34 cellular contexts compared by ENCODE assay signal in genomic region chr11:46736615-46737014, GRCh38. TPM values are rescaled to one million over a fixed set of nuclear protein-coding genes. Genes with fewer than 3 reads are reported as not detected.
DNase-seq lines count a peak whose midpoint lies in the region; ATAC-seq and TF ChIP-seq lines count a peak whose summit lies in the region.
"Had no signal": no experiment of that assay in that cellular context is flagged by ENCODE, and none has a peak within 500 bp of the region (broad histone marks: within the 10 kb centered on the region; RNA-seq: fewer than 3 reads in every experiment).

No MANE protein-coding gene starts in this region.

- no peak overlapping the region for H2AFZ ChIP-seq in SK-N-SH (ENCODE audit: low read depth)
- H2AFZ ChIP-seq: PC-9 had no signal

- DNase-seq in SK-N-SH (no peak), dermis blood vessel endothelial cell (peak; percentile 9), right lobe of liver (no peak), right atrium auricular region (ENCODE audit: low spot score) (no peak), hippocampal formation (lab: John Stamatoyannopoulos, UW) (no peak)
- DNase-seq: activated CD4-positive, alpha-beta T cell treated with anti-CD3 and anti-CD28 coated beads for 4 hours; activated gamma-delta T cell treated with Interleukin-2 at 50 U/mL for 16 hours; activated T-cell treated with anti-CD3 and anti-CD28 coated beads, Interleukin-2, amount 50 U/mL, for 24 hours; BE2C; body of pancreas; CD8-positive, alpha-beta memory T cell; HCEC 1CT; KG1; lower lobe of right lung; NCI-H510A treated with DMSO at 0.1 percent for 48 hours; pancreas; PC-9; right cardiac atrium; SHP77; stimulated activated CD4-positive, alpha-beta T cell treated with anti-CD3 and anti-CD28 coated beads, Interleukin-4, amount 100 ng/mL, for 4 hours; stimulated activated naive CD4-positive, alpha-beta T cell; SW 1271; T-helper 9 cell had no signal

- H3K9ac ChIP-seq in SK-N-SH, result no peak overlapping the region

- 50% methylated on average over 5 of the region's 5 CpGs for WGBS in SK-N-SH (ENCODE audit: low lambda C conversion rate)
- WGBS in right lobe of liver (ENCODE audit: insufficient coverage, low coverage, low lambda C conversion rate, missing lambda C conversion rate), result 65% methylated on average over 5 of the region's 5 CpGs

- TF ChIP-seq POLR2A in right lobe of liver (IDR thresholded peaks at IDR 0.05), result no peak

- H3F3A ChIP-seq in SK-N-SH (replicated peaks; ENCODE audit: insufficient read depth), result peaks cover 9% of the 10 kb centered on the region

- peaks cover 4 to 10% of the 10 kb centered on the region in 2 experiments for H3K36me3 ChIP-seq in SK-N-SH (replicated peaks in 1 of 2; ENCODE audit: control insufficient read depth in 1 of 2, insufficient read depth in 2 of 2, low read length in 1 of 2)
- H3K36me3 ChIP-seq in right lobe of liver, result peaks cover 2 to 94% (median 47%) of the 10 kb centered on the region in 4 donors
- H3K36me3 ChIP-seq in right atrium auricular region, result no peaks in the 10 kb centered on the region
- H3K36me3 ChIP-seq: BE2C, pancreas had no signal

- no peaks in the 10 kb centered on the region for H3K9me2 ChIP-seq in SK-N-SH

- CTCF ChIA-PET in SK-N-SH (lab: Yijun Ruan, JAX), result interaction anchor here (0.6 to 1.2 kb wide), 2 partner anchors 12 to 198 kb away, joined by 3 read pairs; no protein-coding TSS in a partner anchor

- POLR2A ChIA-PET in SK-N-SH (lab: Yijun Ruan, JAX), result no interaction called here

- intact Hi-C loops in right lobe of liver (cut with DNase I), result no loop called here

- H3K27ac ChIP-seq in SK-N-SH (ENCODE audit: low read depth in 2 of 2, low read length in 1 of 2), result no peak overlapping the region
- peak overlapping the region; percentile 20 to 78 (median 36) for H3K27ac ChIP-seq in right lobe of liver
- H3K27ac ChIP-seq in right atrium auricular region, result no peak overlapping the region
- H3K27ac ChIP-seq: A549, body of pancreas, lower lobe of right lung, pancreas, PC-9, VCaP had no signal

- H3K27me3 ChIP-seq in SK-N-SH (ENCODE audit: insufficient read depth) (no peaks in the 10 kb centered on the region), right lobe of liver (no peaks in the 10 kb centered on the region), right atrium auricular region (no peaks in the 10 kb centered on the region)
- H3K27me3 ChIP-seq: BE2C, body of pancreas, pancreas had no signal

- no peaks in the 10 kb centered on the region for H3K79me2 ChIP-seq in SK-N-SH (ENCODE audit: insufficient read depth)

- peak; percentile 34; the same call in 1 of the 3 replicates for ATAC-seq in SK-N-SH treated with all-trans-retinoic acid at 6 μM for 48 hours
- ATAC-seq in right lobe of liver, result peak; percentile 45 to 73 (median 54)
- no peak for ATAC-seq in HG02870 (IDR thresholded peaks at IDR 0.05; ENCODE audit: unreplicated experiment)
- no peak for ATAC-seq in HG03565 (IDR thresholded peaks at IDR 0.05; ENCODE audit: unreplicated experiment)
- ATAC-seq: body of pancreas; lower lobe of right lung; natural killer cell treated with Interleukin-12 subunit alpha and Interleukin-12 subunit beta and Interleukin-15 and Interleukin-18, amount 100 ng/mL, for 72 hours; right cardiac atrium had no signal

- no peak for TF ChIP-seq EP300 in SK-N-SH (IDR thresholded peaks at IDR 0.05; ENCODE audit: borderline replicate concordance in 1 of 2, low read depth in 1 of 2, low read length in 1 of 2)

- H3K4me1 ChIP-seq in SK-N-SH (ENCODE audit: control insufficient read depth in 1 of 2, insufficient read depth in 2 of 2, low read depth in 1 of 2, low read length in 1 of 2), result no peaks in the 10 kb centered on the region
- H3K4me1 ChIP-seq in right lobe of liver, result peaks cover 0 to 33% (median 13%) of the 10 kb centered on the region in 4 donors
- H3K4me1 ChIP-seq in right atrium auricular region, result no peaks in the 10 kb centered on the region
- H3K4me1 ChIP-seq: A549, BE2C, body of pancreas, lower lobe of right lung, pancreas had no signal

- no peaks in the 10 kb centered on the region for H4K20me1 ChIP-seq in SK-N-SH (ENCODE audit: insufficient read depth)

- no peaks in the 10 kb centered on the region for H3K9me3 ChIP-seq in SK-N-SH
- H3K9me3 ChIP-seq in right lobe of liver, result no peaks in the 10 kb centered on the region
- H3K9me3 ChIP-seq in right atrium auricular region, result no peaks in the 10 kb centered on the region
- H3K9me3 ChIP-seq: A549, BE2C, body of pancreas, lower lobe of right lung, pancreas had no signal

- H3K4me3 ChIP-seq in SK-N-SH (ENCODE audit: low read depth in 2 of 2, low read length in 1 of 2), result no peak overlapping the region
- H3K4me3 ChIP-seq in right lobe of liver, result no peak overlapping the region
- no peak overlapping the region for H3K4me3 ChIP-seq in right atrium auricular region
- H3K4me3 ChIP-seq: A549, body of pancreas, lower lobe of right lung, pancreas, PC-9 had no signal

- no peak overlapping the region for H3K4me2 ChIP-seq in SK-N-SH
- H3K4me2 ChIP-seq: A549, PC-9 had no signal

- TF ChIP-seq CTCF in SK-N-SH (IDR thresholded peaks at IDR 0.05), result no peak
- no peak for TF ChIP-seq CTCF in right lobe of liver (IDR thresholded peaks at IDR 0.05)
- TF ChIP-seq CTCF in right atrium auricular region (IDR thresholded peaks at IDR 0.05), result no peak

- TF ChIP-seq RAD21 in SK-N-SH (IDR thresholded peaks at IDR 0.05; ENCODE audit: low read length), result no peak

TF ChIP-seq in SK-N-SH treated with all-trans-retinoic acid at 6 μM for 48 hours, 23 proteins besides CTCF, POLR2A, EP300 and RAD21 (continues in another document):
- TF ChIP-seq, protein P1, sequence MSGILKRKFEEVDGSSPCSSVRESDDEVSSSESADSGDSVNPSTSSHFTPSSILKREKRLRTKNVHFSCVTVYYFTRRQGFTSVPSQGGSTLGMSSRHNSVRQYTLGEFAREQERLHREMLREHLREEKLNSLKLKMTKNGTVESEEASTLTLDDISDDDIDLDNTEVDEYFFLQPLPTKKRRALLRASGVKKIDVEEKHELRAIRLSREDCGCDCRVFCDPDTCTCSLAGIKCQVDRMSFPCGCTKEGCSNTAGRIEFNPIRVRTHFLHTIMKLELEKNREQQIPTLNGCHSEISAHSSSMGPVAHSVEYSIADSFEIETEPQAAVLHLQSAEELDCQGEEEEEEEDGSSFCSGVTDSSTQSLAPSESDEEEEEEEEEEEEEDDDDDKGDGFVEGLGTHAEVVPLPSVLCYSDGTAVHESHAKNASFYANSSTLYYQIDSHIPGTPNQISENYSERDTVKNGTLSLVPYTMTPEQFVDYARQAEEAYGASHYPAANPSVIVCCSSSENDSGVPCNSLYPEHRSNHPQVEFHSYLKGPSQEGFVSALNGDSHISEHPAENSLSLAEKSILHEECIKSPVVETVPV (CRISPR knock-in tag; IDR thresholded peaks at IDR 0.05), result no peak
- TF ChIP-seq BACH2 (CRISPR knock-in tag; IDR thresholded peaks at IDR 0.05; ENCODE audit: borderline replicate concordance) (no peak), ZC3H10 (CRISPR knock-in tag; IDR thresholded peaks at IDR 0.05) (no peak), ZNF70 (CRISPR knock-in tag; IDR thresholded peaks at IDR 0.05) (no peak)

TF ChIP-seq in SK-N-SH, 30 proteins besides CTCF, POLR2A, EP300 and RAD21:
- no peak for TF ChIP-seq TAF1 (IDR thresholded peaks at IDR 0.05; ENCODE audit: borderline replicate concordance, low read depth, low read length)
- no peak for TF ChIP-seq GATA2 (CRISPR knock-in tag; IDR thresholded peaks at IDR 0.05)
- no peak for TF ChIP-seq YY1 (IDR thresholded peaks at IDR 0.05; ENCODE audit: low read depth)
- no peak for TF ChIP-seq NRF1 (IDR thresholded peaks at IDR 0.05; ENCODE audit: low read depth, low read length)

RNA-seq across cellular contexts. Expression of gene F2, which starts 17.6 kb away (rescaled TPM):
- polyA plus RNA-seq in SK-N-SH (2012; rRNA removed), result 0.07 TPM in 1 of 2 replicates, not detected in the other
- not detected in 2 replicates for polyA plus RNA-seq in SK-N-SH (2012; cell fraction: cytosol; rRNA removed)
- 0.04 TPM in 1 of 2 replicates, not detected in the other for polyA plus RNA-seq in SK-N-SH (2012; cell fraction: nucleus; rRNA removed)
- total RNA-seq in dermis blood vessel endothelial cell, result not detected in 2 replicates
- total RNA-seq in right lobe of liver, result 1,000 to 10,000 TPM in 3 of 6 experiments, 100 to 1,000 TPM in 3; 825 to 1,339 (median 1,089) TPM
- total RNA-seq in right atrium auricular region, result not detected
- total RNA-seq: activated CD8-positive, alpha-beta memory T cell treated with anti-CD3 and anti-CD28 coated beads for 36 hours; body of pancreas; CD8-positive, alpha-beta memory T cell; kidney; lower lobe of right lung; mononuclear cell; PC-9; temporal lobe had no signal
- polyA plus RNA-seq: adipose tissue; CD8-positive, alpha-beta memory T cell; right cardiac atrium had no signal

RNA-seq across cellular contexts. Expression of gene ZNF408, which starts 35.8 kb away (rescaled TPM):
- polyA plus RNA-seq in SK-N-SH (2012; rRNA removed), result 5.9 and 7.1 TPM in 2 replicates
- polyA plus RNA-seq in SK-N-SH (2012; cell fraction: cytosol; rRNA removed), result 3.7 and 5.4 TPM in 2 replicates
- polyA plus RNA-seq in SK-N-SH (2012; cell fraction: nucleus; rRNA removed), result 19.3 and 23.1 TPM in 2 replicates
- 7.9 and 8.7 TPM in 2 replicates for total RNA-seq in dermis blood vessel endothelial cell
- 10 to 100 TPM in 1 of 6 experiments, 1 to 10 TPM in 5; 4.0 to 16.3 (median 6.9) TPM for total RNA-seq in right lobe of liver
- 1 to 10 TPM; 6.0 to 9.6 TPM for total RNA-seq in right atrium auricular region

RNA-seq across cellular contexts. Expression of gene ARHGAP1, which starts 36.2 kb away (rescaled TPM):
- polyA plus RNA-seq in SK-N-SH (2012; rRNA removed), result 21.3 and 27.1 TPM in 2 replicates
- polyA plus RNA-seq in SK-N-SH (2012; cell fraction: cytosol; rRNA removed), result 15.1 and 19.6 TPM in 2 replicates
- 40.7 and 43.0 TPM in 2 replicates for polyA plus RNA-seq in SK-N-SH (2012; cell fraction: nucleus; rRNA removed)
- total RNA-seq in dermis blood vessel endothelial cell, result 21.6 and 35.4 TPM in 2 replicates
- 10 to 100 TPM; 26.5 to 46.2 (median 30.9) TPM for total RNA-seq in right lobe of liver
- 100 to 1,000 TPM in 1 of 2 donors, 10 to 100 TPM in 1; 88.1 to 117 TPM for total RNA-seq in right atrium auricular region

Comparison
In these comparisons a context has a peak if more than half of its experiments do, and no peak if none do; other contexts are left out.
1. ATAC-seq: peak in SK-N-SH treated with all-trans-retinoic acid at 6 μM for 48 hours (single experiment) and right lobe of liver (4 of 4); none in HG02870 (single experiment) and HG03565 (single experiment).
2. H3K27ac ChIP-seq: peak in right lobe of liver (3 of 3); none in SK-N-SH (0 of 2) and right atrium auricular region (0 of 2).
3. RNA of gene F2, which starts 17.6 kb away (total RNA-seq): 825 to 1,339 TPM in right lobe of liver; not detected in dermis blood vessel endothelial cell and not detected in right atrium auricular region; every median in the first group is over 100 times any median in the second.